In the genomic region with DNA sequence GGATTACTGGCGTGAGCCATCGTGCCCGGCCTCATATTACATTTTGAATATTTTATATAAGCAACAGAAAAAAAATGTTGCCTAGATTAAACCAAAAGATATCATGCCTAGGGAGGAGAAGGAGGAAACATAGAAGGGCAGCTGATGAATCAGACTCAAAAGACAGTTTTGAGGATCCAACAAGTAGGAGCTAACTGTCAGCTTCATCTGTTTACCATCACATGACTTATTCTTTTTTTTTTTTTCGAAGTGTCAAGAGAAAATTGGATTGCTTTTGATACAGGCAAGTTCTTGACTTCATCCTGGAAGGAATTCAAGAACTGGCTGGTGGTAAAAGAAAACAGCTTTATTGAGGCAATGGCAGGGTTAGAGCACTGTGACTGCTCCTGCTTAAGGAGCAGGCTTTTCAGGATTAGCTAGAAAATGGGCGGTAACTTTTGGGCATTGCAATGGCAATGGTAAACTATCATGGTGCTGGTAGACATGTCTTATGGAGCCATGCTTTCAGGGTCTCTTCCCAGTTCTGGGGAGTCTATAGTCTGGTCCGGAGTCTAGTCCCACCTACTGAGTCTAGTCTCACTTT, we compare ENCODE assay signal across 13 cellular contexts.
"Had no signal": no experiment of that assay in that cellular context is flagged by ENCODE, and none has a peak within 500 bp of the region (broad histone marks: within the 10 kb centered on the region; RNA-seq: fewer than 3 reads in every experiment).

No MANE protein-coding gene starts in this region.

- H3K4me3 ChIP-seq: cardiac muscle cell, pancreas, upper lobe of left lung had no signal

- H3K4me3 Mint-ChIP-seq: activated naive CD4-positive, alpha-beta T cell treated with anti-CD3 and anti-CD28 coated beads, Interleukin-2, amount 10 ng/mL, durations not matched to agents 7 days and 5 days; activated T-cell treated with anti-CD3 and anti-CD28 coated beads, Interleukin-2, amount 50 U/mL, for 24 hours; naive thymus-derived CD4-positive, alpha-beta T cell; stimulated activated naive CD8-positive, alpha-beta T cell treated with anti-CD3 and anti-CD28 coated beads, Interleukin-15, amount 100 ng/mL, for 72 hours; T-cell had no signal

- H3K27ac ChIP-seq: cardiac muscle cell, pancreas, upper lobe of left lung, VCaP had no signal

- H3K4me1 ChIP-seq: pancreas, upper lobe of left lung had no signal

- H3K9me3 ChIP-seq: pancreas, upper lobe of left lung had no signal

- H3K36me3 ChIP-seq: cardiac muscle cell, pancreas, upper lobe of left lung had no signal

- DNase-seq: activated CD4-positive, alpha-beta T cell treated with anti-CD3 and anti-CD28 coated beads for 1 hour; activated CD4-positive, alpha-beta T cell treated with anti-CD3 and anti-CD28 coated beads, Interleukin-2, amount 50 U/mL, for 4 hours; activated naive CD4-positive, alpha-beta T cell treated with anti-CD3 and anti-CD28 coated beads, Interleukin-2, amount 10 ng/mL, durations not matched to agents 7 days and 5 days; activated T-cell treated with anti-CD3 and anti-CD28 coated beads, Interleukin-2, amount 50 U/mL, for 24 hours; mammary epithelial cell; naive thymus-derived CD4-positive, alpha-beta T cell; pancreas; stimulated activated naive CD8-positive, alpha-beta T cell treated with anti-CD3 and anti-CD28 coated beads, Interleukin-15, amount 100 ng/mL, for 72 hours; T-cell; T1000; upper lobe of left lung had no signal

- H3K27ac Mint-ChIP-seq: activated naive CD4-positive, alpha-beta T cell treated with anti-CD3 and anti-CD28 coated beads, Interleukin-2, amount 10 ng/mL, durations not matched to agents 7 days and 5 days; activated T-cell treated with anti-CD3 and anti-CD28 coated beads, Interleukin-2, amount 50 U/mL, for 24 hours; naive thymus-derived CD4-positive, alpha-beta T cell; T-cell had no signal

- H3K27me3 Mint-ChIP-seq: activated naive CD4-positive, alpha-beta T cell treated with anti-CD3 and anti-CD28 coated beads, Interleukin-2, amount 10 ng/mL, durations not matched to agents 7 days and 5 days; activated T-cell treated with anti-CD3 and anti-CD28 coated beads, Interleukin-2, amount 50 U/mL, for 24 hours; stimulated activated naive CD8-positive, alpha-beta T cell treated with anti-CD3 and anti-CD28 coated beads, Interleukin-15, amount 100 ng/mL, for 72 hours; T-cell had no signal

- H3K4me1 Mint-ChIP-seq: activated naive CD4-positive, alpha-beta T cell treated with anti-CD3 and anti-CD28 coated beads, Interleukin-2, amount 10 ng/mL, durations not matched to agents 7 days and 5 days; naive thymus-derived CD4-positive, alpha-beta T cell; stimulated activated naive CD8-positive, alpha-beta T cell treated with anti-CD3 and anti-CD28 coated beads, Interleukin-15, amount 100 ng/mL, for 72 hours; T-cell had no signal

- H3K36me3 Mint-ChIP-seq: activated naive CD4-positive, alpha-beta T cell treated with anti-CD3 and anti-CD28 coated beads, Interleukin-2, amount 10 ng/mL, durations not matched to agents 7 days and 5 days; naive thymus-derived CD4-positive, alpha-beta T cell; T-cell had no signal

- H3K27me3 ChIP-seq: cardiac muscle cell, pancreas, upper lobe of left lung had no signal

- H3K9me3 Mint-ChIP-seq: activated naive CD4-positive, alpha-beta T cell treated with anti-CD3 and anti-CD28 coated beads, Interleukin-2, amount 10 ng/mL, durations not matched to agents 7 days and 5 days; activated T-cell treated with anti-CD3 and anti-CD28 coated beads, Interleukin-2, amount 50 U/mL, for 24 hours; naive thymus-derived CD4-positive, alpha-beta T cell; stimulated activated naive CD8-positive, alpha-beta T cell treated with anti-CD3 and anti-CD28 coated beads, Interleukin-15, amount 100 ng/mL, for 72 hours; T-cell had no signal
